In the genomic region with DNA sequence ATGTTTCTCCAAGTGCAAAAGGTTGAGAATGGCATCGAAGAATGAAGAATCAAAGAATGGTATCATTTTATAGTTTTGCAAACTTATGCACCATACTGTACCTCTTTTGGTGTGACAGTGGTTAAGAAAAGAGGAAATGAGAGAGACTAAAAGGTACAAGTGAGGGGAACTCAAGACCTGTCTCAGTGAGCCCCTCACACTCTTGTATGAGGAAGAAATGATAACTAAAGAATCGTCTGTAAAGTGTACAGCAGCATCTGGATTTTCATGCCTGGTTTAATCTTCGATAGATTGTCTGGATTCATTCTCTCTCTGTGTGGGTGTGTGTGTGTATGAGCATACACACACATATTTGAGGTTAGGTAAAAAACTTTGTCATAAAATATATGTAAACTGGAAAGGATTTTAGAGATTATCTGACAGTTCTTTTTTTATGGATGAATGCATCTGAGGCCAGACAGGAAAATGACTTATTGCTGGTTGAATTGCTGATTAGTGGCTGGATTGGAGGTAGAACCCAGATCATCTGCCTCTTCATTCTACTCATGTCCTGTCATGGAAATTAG, we compare ENCODE assay signal across 8 cellular contexts.
DNase-seq lines count a peak whose midpoint lies in the region; ATAC-seq and TF ChIP-seq lines count a peak whose summit lies in the region.

No MANE protein-coding gene starts in this region.

- H3K36me3 ChIP-seq in brain microvascular endothelial cell (replicated peaks): no peaks in the 10 kb centered on the region

- H3K4me3 ChIP-seq in GM08714 (ENCODE audit: low read length): peak overlapping the region; percentile 35; the same call in 1 of the 2 replicates
- no peak overlapping the region for H3K4me3 ChIP-seq in brain microvascular endothelial cell (ENCODE audit: low read depth, low read length)

- ATAC-seq in GM21381 (IDR thresholded peaks at IDR 0.05; ENCODE audit: unreplicated experiment): peak; percentile 59
- ATAC-seq in HG03558 (IDR thresholded peaks at IDR 0.05; ENCODE audit: extremely low read depth, unreplicated experiment): peak; percentile 62

- DNase-seq in brain microvascular endothelial cell (no peak), NCI-H2196 (lab: John Stamatoyannopoulos, UW; ENCODE audit: unreplicated experiment) (no peak), DMS79 (lab: John Stamatoyannopoulos, UW) (no peak), NCI-H526 (lab: John Stamatoyannopoulos, UW) (no peak)
- no peak for DNase-seq in activated CD8-positive, alpha-beta memory T cell treated with anti-CD3 and anti-CD28 coated beads, Interleukin-2, amount 50 U/mL, for 48 hours

- peak overlapping the region; percentile 97 for H3K27ac ChIP-seq in brain microvascular endothelial cell

- no peaks in the 10 kb centered on the region for H3K27me3 ChIP-seq in brain microvascular endothelial cell (replicated peaks)

- no peak for TF ChIP-seq CTCF in brain microvascular endothelial cell (IDR thresholded peaks at IDR 0.05; ENCODE audit: low read depth, low read length, missing control alignments)

- in situ Hi-C loops in brain microvascular endothelial cell (cut with HindIII; ENCODE audit: low pct_ligation_motif_present, low sequenced_read_pairs): no loop called here
